11 cellular contexts compared by ENCODE assay signal in genomic region chr2:145775591-145775990, GRCh38.
"Had no signal": no experiment of that assay in that cellular context is flagged by ENCODE, and none has a peak within 500 bp of the region (broad histone marks: within the 10 kb centered on the region; RNA-seq: fewer than 3 reads in every experiment).

No MANE protein-coding gene starts in this region.

- H3K4me3 Mint-ChIP-seq: HFFc6, IgD-negative memory B cell had no signal

- DNase-seq: GM23248, GOT3, H7, HFFc6, KBM-7 had no signal

- H3K36me3 Mint-ChIP-seq: IgD-negative memory B cell had no signal

- ATAC-seq: HCT116, HepG2 had no signal

- H3K4me3 ChIP-seq: GM23248, HAP-1 had no signal

- H3K27ac ChIP-seq: GM23248, HL-60, KMS-11 had no signal

- FAIRE-seq: HepG2 had no signal

- H3K9me3 Mint-ChIP-seq: HFFc6 had no signal

- H3K9me3 ChIP-seq: HAP-1 had no signal

- H3K27ac Mint-ChIP-seq: HFFc6, IgD-negative memory B cell had no signal

- H3K36me3 ChIP-seq: HAP-1 had no signal
